Comparison of ENCODE assay signal across 8 cellular contexts in genomic region chr7:139231513-139232376, GRCh38. TPM values are rescaled to one million over a fixed set of nuclear protein-coding genes. Genes with fewer than 3 reads are reported as not detected.
A peak's percentile ranks its signal among the peaks of the same experiment; 100 is the strongest.
DNase-seq lines count a peak whose midpoint lies in the region; ATAC-seq and TF ChIP-seq lines count a peak whose summit lies in the region.

No MANE protein-coding gene starts in this region.

- DNase-seq in COLO829 (ENCODE audit: low spot score) = peak; percentile 25
- peak; percentile 4 for DNase-seq in T follicular helper cell (ENCODE audit: low read depth)
- peak in 1 of 3 donors; percentile 14 for DNase-seq in immature natural killer cell
- peak; percentile 87 for DNase-seq in spleen
- no peak for DNase-seq in effector CD4-positive, alpha-beta T cell

- H3K4me1 Mint-ChIP-seq in brain (peaks cover 53% of the 10 kb centered on the region), immature natural killer cell (peaks cover 22 to 42% of the 10 kb centered on the region in 2 donors)

- H3K36me3 ChIP-seq in spleen = peaks cover 0 to under 1% (median 0%) of the 10 kb centered on the region in 6 donors

- H3K36me3 Mint-ChIP-seq in brain (peaks cover 8% of the 10 kb centered on the region), immature natural killer cell (peaks cover 0 to 3% (median 0%) of the 10 kb centered on the region in 3 donors)

- peak overlapping the region; percentile 81 to 95 (median 94) for H3K27ac ChIP-seq in spleen

- no peaks in the 10 kb centered on the region for H3K9me3 ChIP-seq in spleen

- WGBS in spleen, 5 donors = 0 to 2% (median 0%) methylated on average over 30 to 101 of the region's 101 CpGs

- H3K27ac Mint-ChIP-seq in brain = peak overlapping the region; percentile 91 to 100 (median 99)
- H3K27ac Mint-ChIP-seq in immature natural killer cell = peak overlapping the region; percentile 80 to 99 (median 95)

- no peak for TF ChIP-seq CTCF in brain (conservative IDR thresholded peaks at IDR 0.05)
- no peak for TF ChIP-seq CTCF in spleen (IDR thresholded peaks at IDR 0.05 in 8 of 11, conservative IDR thresholded peaks at IDR 0.05 in 3 of 11)

- H3K27me3 ChIP-seq in spleen (replicated peaks in 1 of 7) = no peaks in the 10 kb centered on the region

- peak overlapping the region; percentile 87 to 99 (median 94) for H3K4me3 ChIP-seq in spleen

- ATAC-seq in GM19395 (IDR thresholded peaks at IDR 0.05; ENCODE audit: unreplicated experiment) (peak; percentile 35), HG03460 (IDR thresholded peaks at IDR 0.05; ENCODE audit: unreplicated experiment) (peak; percentile 22)

- H3K4me1 ChIP-seq in spleen = peaks cover 6 to 54% (median 36%) of the 10 kb centered on the region in 6 donors

- no peak for TF ChIP-seq POLR2A in spleen (IDR thresholded peaks at IDR 0.05)

- H3K4me3 Mint-ChIP-seq in brain (peak overlapping the region; percentile 96 to 100 (median 98)), immature natural killer cell (peak overlapping the region; percentile 95 to 100 (median 98))

- intact Hi-C loops in spleen (cut with DNase I; ENCODE audit: low total_unique reads) = no loop called here

- H3K9me3 Mint-ChIP-seq in brain = peaks cover 0 to 4% (median 0%) of the 10 kb centered on the region in 5 experiments
- no peaks in the 10 kb centered on the region for H3K9me3 Mint-ChIP-seq in immature natural killer cell

- H3K27me3 Mint-ChIP-seq in brain (peaks cover 13% of the 10 kb centered on the region), immature natural killer cell (ENCODE audit: low read depth in 3 of 3) (peaks cover 5 to 9% (median 9%) of the 10 kb centered on the region in 3 donors)

RNA-seq across cellular contexts. Expression of gene UBN2, which starts 0.7 kb away (rescaled TPM):
- polyA plus RNA-seq in brain (ENCODE audit: insufficient read depth, low read depth, low replicate concordance) (2.8 TPM), immature natural killer cell (1 to 10 TPM in 1 of 3 donors, under 1 TPM in 2; 0.67 to 1.9 (median 0.91) TPM), spleen (1 to 10 TPM; 1.2 to 2.0 (median 1.3) TPM)
- total RNA-seq in spleen = 10 to 100 TPM; 14.6 to 23.4 (median 19.1) TPM
